Comparison of ENCODE assay signal across 18 cellular contexts in genomic region chr14:50758279-50758678, GRCh38.
"Had no signal": no experiment of that assay in that cellular context is flagged by ENCODE, and none has a peak within 500 bp of the region (broad histone marks: within the 10 kb centered on the region; RNA-seq: fewer than 3 reads in every experiment).

No MANE protein-coding gene starts in this region.

- H3K4me1 ChIP-seq: upper lobe of left lung had no signal

- ATAC-seq: activated T-cell treated with anti-CD3 and anti-CD28 coated beads, Interleukin-2, amount 50 U/mL, for 4 hours; mucosa of descending colon; stimulated activated effector memory CD8-positive, alpha-beta T cell treated with anti-CD3 and anti-CD28 coated beads, Interleukin-12 subunit alpha, Interleukin-12 subunit beta, amount 100 ng/mL, for 72 hours; T-helper 17 cell had no signal

- H3K27ac ChIP-seq: prostate gland, VCaP had no signal

- H3K36me3 ChIP-seq: prostate gland had no signal

- H3K27me3 ChIP-seq: stomach, upper lobe of left lung had no signal

- DNase-seq: activated CD4-positive, alpha-beta T cell treated with anti-CD3 and anti-CD28 coated beads, Interleukin-2, amount 50 U/mL, for 1 hour; activated CD4-positive, CD25-positive, alpha-beta regulatory T cell treated with anti-CD3 and anti-CD28 coated beads, Interleukin-2, amount 50 U/mL, for 72 hours; activated CD8-positive, alpha-beta memory T cell treated with anti-CD3 and anti-CD28 coated beads, Interleukin-2, amount 50 U/mL, for 4 hours; activated naive CD4-positive, alpha-beta T cell treated with anti-CD3 and anti-CD28 coated beads, Interleukin-2, amount 10 ng/mL, durations not matched to agents 7 days and 5 days; activated T-cell treated with anti-CD3 and anti-CD28 coated beads, Interleukin-2, amount 50 U/mL, for 4 hours; erythroblast; kidney; mucosa of descending colon; naive B cell; right cardiac atrium; stimulated activated CD4-positive, alpha-beta T cell treated with anti-CD3 and anti-CD28 coated beads, Interleukin-4, amount 100 ng/mL, for 24 hours; stomach; T-helper 17 cell had no signal

- H3K4me3 ChIP-seq: mucosa of descending colon, prostate gland, smooth muscle cell, stomach, upper lobe of left lung had no signal

- H3K9me3 ChIP-seq: mucosa of descending colon, prostate gland, stomach, upper lobe of left lung had no signal
